In the genomic region with DNA sequence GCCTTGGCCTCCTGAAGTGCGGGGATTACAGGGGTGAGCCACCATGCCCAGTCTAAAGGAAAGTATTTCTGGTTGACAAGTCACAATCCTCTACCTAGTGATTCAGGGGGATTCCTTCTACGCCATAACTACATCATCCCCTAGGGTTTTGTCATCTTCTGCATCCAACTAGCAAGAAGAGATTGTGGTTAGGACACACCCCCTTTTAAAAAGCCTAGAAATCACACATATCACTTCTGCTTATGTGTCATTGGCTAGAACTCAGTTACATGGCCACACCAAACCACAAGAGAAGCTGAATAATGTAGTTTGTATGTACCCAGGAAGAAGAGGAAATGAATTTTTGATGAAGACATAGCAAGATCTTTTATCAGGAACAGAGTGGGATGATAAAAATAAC, we compare ENCODE assay signal across 13 cellular contexts. TPM values are rescaled to one million over a fixed set of nuclear protein-coding genes. Genes with fewer than 3 reads are reported as not detected.
DNase-seq lines count a peak whose midpoint lies in the region; ATAC-seq and TF ChIP-seq lines count a peak whose summit lies in the region.
"Had no signal": no experiment of that assay in that cellular context is flagged by ENCODE, and none has a peak within 500 bp of the region (broad histone marks: within the 10 kb centered on the region; RNA-seq: fewer than 3 reads in every experiment).

No MANE protein-coding gene starts in this region.

- H3K27me3 ChIP-seq in foreskin keratinocyte, result peaks cover 4% of the 10 kb centered on the region
- H3K27me3 ChIP-seq in CD4-positive, alpha-beta memory T cell (ENCODE audit: insufficient read depth, low read length), result no peaks in the 10 kb centered on the region
- H3K27me3 ChIP-seq: hepatocyte had no signal

- no peak overlapping the region for H3K4me3 Mint-ChIP-seq in CD4-positive, alpha-beta memory T cell
- H3K4me3 Mint-ChIP-seq: WTC11 had no signal

- no peaks in the 10 kb centered on the region for H3K36me3 Mint-ChIP-seq in CD4-positive, alpha-beta memory T cell
- H3K36me3 Mint-ChIP-seq: WTC11 had no signal

- no peak overlapping the region for H3K27ac Mint-ChIP-seq in CD4-positive, alpha-beta memory T cell
- H3K27ac Mint-ChIP-seq: WTC11 had no signal

- no peaks in the 10 kb centered on the region for H3K36me3 ChIP-seq in CD4-positive, alpha-beta memory T cell (ENCODE audit: insufficient read depth, low read length)
- H3K36me3 ChIP-seq: sigmoid colon had no signal

- no peaks in the 10 kb centered on the region for H3K9me3 ChIP-seq in CD4-positive, alpha-beta memory T cell (ENCODE audit: control insufficient read depth in 1 of 2, low read length in 2 of 2)
- H3K9me3 ChIP-seq: sigmoid colon had no signal

- H3K27me3 Mint-ChIP-seq in CD4-positive, alpha-beta memory T cell, result peaks cover 6 to 13% of the 10 kb centered on the region in 2 donors

- H3K4me3 ChIP-seq in CD4-positive, alpha-beta memory T cell (ENCODE audit: low read length in 2 of 2), result no peak overlapping the region
- H3K4me3 ChIP-seq: hepatocyte, sigmoid colon had no signal

- H3K4me1 ChIP-seq in foreskin keratinocyte, result no peaks in the 10 kb centered on the region
- H3K4me1 ChIP-seq in CD4-positive, alpha-beta memory T cell (ENCODE audit: insufficient read depth, low read length), result no peaks in the 10 kb centered on the region
- H3K4me1 ChIP-seq: sigmoid colon had no signal

- no peaks in the 10 kb centered on the region for H3K4me1 Mint-ChIP-seq in CD4-positive, alpha-beta memory T cell

- DNase-seq in AG08396 (ENCODE audit: low spot score) (peak; percentile 12), HCEC 1CT (peak; percentile 66), SIG-M5 (lab: John Stamatoyannopoulos, UW) (peak; percentile 72), foreskin keratinocyte (peak; percentile 41 to 69), iPS-NIHi7 (ENCODE audit: extremely low spot score) (no peak)
- DNase-seq in CD4-positive, alpha-beta memory T cell, result no peak
- DNase-seq: dermis blood vessel endothelial cell, sigmoid colon had no signal

- POLR2A ChIA-PET in CD4-positive, alpha-beta memory T cell (lab: Charles Lee; ENCODE audit: partially characterized antibody), result no interaction called here

- no peak for TF ChIP-seq CTCF in foreskin keratinocyte (conservative IDR thresholded peaks at IDR 0.05)

- H3K9me3 Mint-ChIP-seq in CD4-positive, alpha-beta memory T cell, result peaks cover 0 to 4% (median 0%) of the 10 kb centered on the region in 8 donors
- H3K9me3 Mint-ChIP-seq: WTC11 had no signal

- no peak overlapping the region for H3K27ac ChIP-seq in foreskin keratinocyte
- H3K27ac ChIP-seq in CD4-positive, alpha-beta memory T cell (ENCODE audit: low read depth, low read length), result no peak overlapping the region
- H3K27ac ChIP-seq: hepatocyte, sigmoid colon had no signal

- ATAC-seq in foreskin keratinocyte (peak; percentile 65), HG03097 (IDR thresholded peaks at IDR 0.05; ENCODE audit: low FRiP score, unreplicated experiment) (no peak), GM18873 (IDR thresholded peaks at IDR 0.05; ENCODE audit: low FRiP score, unreplicated experiment) (no peak)
- ATAC-seq: Panc1, WTC11 had no signal

- intact Hi-C loops in CD4-positive, alpha-beta memory T cell (cut with micrococcal nuclease), result no loop called here

- CTCF ChIA-PET in CD4-positive, alpha-beta memory T cell (lab: Charles Lee; ENCODE audit: partially characterized antibody), result interaction anchor here (1.0 kb wide), 1 partner anchor 12 kb away, joined by 3 read pairs; no protein-coding TSS in a partner anchor

RNA-seq across cellular contexts. Expression of gene CHD6, which starts 14.7 kb away (rescaled TPM):
- total RNA-seq in foreskin keratinocyte, result 13.3 and 15.1 TPM in 2 replicates
- 2.1 TPM in 2 replicates for polyA plus RNA-seq in foreskin keratinocyte
- total RNA-seq in CD4-positive, alpha-beta memory T cell, result 10 to 100 TPM; 93.2 to 96.8 TPM
- polyA plus RNA-seq in CD4-positive, alpha-beta memory T cell, result 10 to 100 TPM; 29.2 to 62.3 TPM

Comparison
In these comparisons a context has a peak if more than half of its experiments do, and no peak if none do; other contexts are left out.
1. DNase-seq: peak in AG08396 (single experiment), HCEC 1CT (single experiment), SIG-M5 (single experiment) and foreskin keratinocyte (2 of 2); none in iPS-NIHi7 (single experiment) and CD4-positive, alpha-beta memory T cell (0 of 5).